14 cellular contexts compared by ENCODE assay signal in the genomic region with DNA sequence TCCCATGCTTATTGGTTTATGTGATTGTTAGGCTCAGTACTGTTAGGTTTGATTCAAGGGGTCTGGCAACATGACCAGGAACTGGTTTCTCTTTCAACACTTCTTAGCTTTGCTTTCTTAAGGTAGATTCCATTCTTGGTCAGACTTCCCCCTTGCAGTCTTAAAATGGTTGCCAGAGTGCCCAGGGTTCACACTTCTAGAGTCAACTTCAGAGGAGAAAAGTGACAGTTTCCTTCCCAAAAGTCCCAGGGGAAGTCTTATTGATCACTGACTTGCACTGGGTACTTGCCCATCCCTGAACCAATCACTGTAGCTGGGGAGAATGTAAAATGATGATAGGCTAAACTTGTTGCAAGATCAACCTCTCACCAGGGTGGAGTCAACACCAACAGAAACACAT. TPM values are rescaled to one million over a fixed set of nuclear protein-coding genes. Genes with fewer than 3 reads are reported as not detected.
DNase-seq lines count a peak whose midpoint lies in the region; ATAC-seq and TF ChIP-seq lines count a peak whose summit lies in the region.
"Had no signal": no experiment of that assay in that cellular context is flagged by ENCODE, and none has a peak within 500 bp of the region (broad histone marks: within the 10 kb centered on the region; RNA-seq: fewer than 3 reads in every experiment).

No MANE protein-coding gene starts in this region.

- H3K36me3 Mint-ChIP-seq in activated CD8-positive, alpha-beta T cell treated with anti-CD3 and anti-CD28 coated beads for 36 hours (ENCODE audit: low read depth), result no peaks in the 10 kb centered on the region
- peaks cover 2% of the 10 kb centered on the region for H3K36me3 Mint-ChIP-seq in activated CD8-positive, alpha-beta T cell treated with anti-CD3 and anti-CD28 coated beads, Interleukin-2, amount 10 ng/mL, durations not matched to agents 7 days and 5 days (ENCODE audit: low read depth)
- peaks cover 64 to 83% of the 10 kb centered on the region in 2 donors for H3K36me3 Mint-ChIP-seq in stimulated activated naive B cell treated with anti-CD40 and anti-IgM and Interleukin-4, amounts not matched to agents 10 μg/mL and 1 μg/mL and 100 μg/mL, for 72 hours
- no peaks in the 10 kb centered on the region for H3K36me3 Mint-ChIP-seq in nephron progenitor cell (ENCODE audit: low read depth)
- H3K36me3 Mint-ChIP-seq in HFFc6 (ENCODE audit: low read depth), result peaks cover 90% of the 10 kb centered on the region

- ATAC-seq in activated CD8-positive, alpha-beta T cell treated with anti-CD3 and anti-CD28 coated beads for 36 hours, result peak; percentile 51
- ATAC-seq in activated CD8-positive, alpha-beta T cell treated with anti-CD3 and anti-CD28 coated beads, Interleukin-2, amount 10 ng/mL, durations not matched to agents 7 days and 5 days, result no peak
- ATAC-seq in GM19351 (IDR thresholded peaks at IDR 0.05; ENCODE audit: unreplicated experiment), result peak; percentile 40
- ATAC-seq in HG02884 (IDR thresholded peaks at IDR 0.05; ENCODE audit: unreplicated experiment), result peak; percentile 58
- ATAC-seq in stimulated activated naive B cell treated with anti-CD40 and anti-IgM and Interleukin-4, amounts not matched to agents 10 μg/mL and 1 μg/mL and 100 μg/mL, for 72 hours (replicated peaks), result peak; percentile 73 to 78
- ATAC-seq: activated T-cell treated with anti-CD3 and anti-CD28 coated beads, Interleukin-2, amount 50 U/mL, for 4 hours; PC-3 had no signal

- no peak overlapping the region for H3K4me3 Mint-ChIP-seq in activated CD8-positive, alpha-beta T cell treated with anti-CD3 and anti-CD28 coated beads for 36 hours
- no peak overlapping the region for H3K4me3 Mint-ChIP-seq in activated CD8-positive, alpha-beta T cell treated with anti-CD3 and anti-CD28 coated beads, Interleukin-2, amount 10 ng/mL, durations not matched to agents 7 days and 5 days
- peak overlapping the region in 1 of 2 donors; percentile 47 for H3K4me3 Mint-ChIP-seq in stimulated activated naive B cell treated with anti-CD40 and anti-IgM and Interleukin-4, amounts not matched to agents 10 μg/mL and 1 μg/mL and 100 μg/mL, for 72 hours
- H3K4me3 Mint-ChIP-seq in nephron progenitor cell, result no peak overlapping the region
- no peak overlapping the region for H3K4me3 Mint-ChIP-seq in HFFc6
- H3K4me3 Mint-ChIP-seq: activated CD4-positive, alpha-beta T cell treated with anti-CD3 and anti-CD28 coated beads, Interleukin-2, amount 10 ng/mL, durations not matched to agents 24 days and 14 days; activated T-cell treated with anti-CD3 and anti-CD28 coated beads, Interleukin-2, amount 50 U/mL, for 4 hours had no signal

- no peak for DNase-seq in activated CD8-positive, alpha-beta T cell treated with anti-CD3 and anti-CD28 coated beads for 36 hours
- DNase-seq in activated CD8-positive, alpha-beta T cell treated with anti-CD3 and anti-CD28 coated beads, Interleukin-2, amount 10 ng/mL, durations not matched to agents 7 days and 5 days, result no peak
- DNase-seq in stimulated activated naive B cell treated with anti-CD40 and anti-IgM and Interleukin-4, amounts not matched to agents 10 μg/mL and 1 μg/mL and 100 μg/mL, for 72 hours, result no peak
- DNase-seq in NCI-H2227 treated with DMSO at 0.1 percent for 48 hours (lab: John Stamatoyannopoulos, UW) (no peak), nephron progenitor cell (no peak), HFFc6 (no peak)
- DNase-seq: activated CD4-positive, alpha-beta T cell treated with anti-CD3 and anti-CD28 coated beads, Interleukin-2, amount 10 ng/mL, durations not matched to agents 24 days and 14 days; activated T-cell treated with anti-CD3 and anti-CD28 coated beads, Interleukin-2, amount 50 U/mL, for 4 hours; C1 segment of cervical spinal cord; DMS 273 treated with DMSO at 0.1 percent for 48 hours; PC-3; stimulated activated CD4-positive, alpha-beta T cell treated with anti-CD3 and anti-CD28 coated beads, Interleukin-4, amount 100 ng/mL, for 4 hours had no signal

- intact Hi-C loops in activated CD8-positive, alpha-beta T cell treated with anti-CD3 and anti-CD28 coated beads for 36 hours (cut with micrococcal nuclease), result no loop called here

- POLR2A ChIA-PET in activated CD8-positive, alpha-beta T cell treated with anti-CD3 and anti-CD28 coated beads for 36 hours (lab: Charles Lee), result no interaction called here
- POLR2A ChIA-PET in activated CD8-positive, alpha-beta T cell treated with anti-CD3 and anti-CD28 coated beads, Interleukin-2, amount 10 ng/mL, durations not matched to agents 7 days and 5 days (lab: Charles Lee), result no interaction called here

- no peak overlapping the region for H3K27ac Mint-ChIP-seq in activated CD8-positive, alpha-beta T cell treated with anti-CD3 and anti-CD28 coated beads for 36 hours
- H3K27ac Mint-ChIP-seq in activated CD8-positive, alpha-beta T cell treated with anti-CD3 and anti-CD28 coated beads, Interleukin-2, amount 10 ng/mL, durations not matched to agents 7 days and 5 days, result no peak overlapping the region
- peak overlapping the region; percentile 43 for H3K27ac Mint-ChIP-seq in stimulated activated naive B cell treated with anti-CD40 and anti-IgM and Interleukin-4, amounts not matched to agents 10 μg/mL and 1 μg/mL and 100 μg/mL, for 72 hours
- no peak overlapping the region for H3K27ac Mint-ChIP-seq in nephron progenitor cell
- H3K27ac Mint-ChIP-seq in HFFc6, result no peak overlapping the region
- H3K27ac Mint-ChIP-seq: activated CD4-positive, alpha-beta T cell treated with anti-CD3 and anti-CD28 coated beads, Interleukin-2, amount 10 ng/mL, durations not matched to agents 24 days and 14 days had no signal

- H3K27me3 Mint-ChIP-seq in activated CD8-positive, alpha-beta T cell treated with anti-CD3 and anti-CD28 coated beads for 36 hours, result no peaks in the 10 kb centered on the region
- peaks cover 24% of the 10 kb centered on the region for H3K27me3 Mint-ChIP-seq in activated CD8-positive, alpha-beta T cell treated with anti-CD3 and anti-CD28 coated beads, Interleukin-2, amount 10 ng/mL, durations not matched to agents 7 days and 5 days (ENCODE audit: low read depth)
- H3K27me3 Mint-ChIP-seq in stimulated activated naive B cell treated with anti-CD40 and anti-IgM and Interleukin-4, amounts not matched to agents 10 μg/mL and 1 μg/mL and 100 μg/mL, for 72 hours, result no peaks in the 10 kb centered on the region
- peaks cover 19% of the 10 kb centered on the region for H3K27me3 Mint-ChIP-seq in nephron progenitor cell (ENCODE audit: low read depth, poor library complexity)
- H3K27me3 Mint-ChIP-seq in HFFc6 (ENCODE audit: insufficient read depth), result no peaks in the 10 kb centered on the region

- H3K9me3 Mint-ChIP-seq in activated CD8-positive, alpha-beta T cell treated with anti-CD3 and anti-CD28 coated beads for 36 hours, result no peaks in the 10 kb centered on the region
- no peaks in the 10 kb centered on the region for H3K9me3 Mint-ChIP-seq in activated CD8-positive, alpha-beta T cell treated with anti-CD3 and anti-CD28 coated beads, Interleukin-2, amount 10 ng/mL, durations not matched to agents 7 days and 5 days (ENCODE audit: insufficient read depth)
- peaks cover 4 to 12% of the 10 kb centered on the region in 2 donors for H3K9me3 Mint-ChIP-seq in stimulated activated naive B cell treated with anti-CD40 and anti-IgM and Interleukin-4, amounts not matched to agents 10 μg/mL and 1 μg/mL and 100 μg/mL, for 72 hours
- H3K9me3 Mint-ChIP-seq in nephron progenitor cell, result peaks cover 7% of the 10 kb centered on the region
- no peaks in the 10 kb centered on the region; the same call in 1 of the 2 replicates for H3K9me3 Mint-ChIP-seq in HFFc6
- H3K9me3 Mint-ChIP-seq: activated T-cell treated with anti-CD3 and anti-CD28 coated beads, Interleukin-2, amount 50 U/mL, for 4 hours had no signal

- H3K4me1 Mint-ChIP-seq in activated CD8-positive, alpha-beta T cell treated with anti-CD3 and anti-CD28 coated beads for 36 hours (ENCODE audit: low read depth), result peaks cover 3% of the 10 kb centered on the region
- peaks cover 10% of the 10 kb centered on the region for H3K4me1 Mint-ChIP-seq in activated CD8-positive, alpha-beta T cell treated with anti-CD3 and anti-CD28 coated beads, Interleukin-2, amount 10 ng/mL, durations not matched to agents 7 days and 5 days (ENCODE audit: low read depth)
- H3K4me1 Mint-ChIP-seq in stimulated activated naive B cell treated with anti-CD40 and anti-IgM and Interleukin-4, amounts not matched to agents 10 μg/mL and 1 μg/mL and 100 μg/mL, for 72 hours, result peaks cover 18 to 29% of the 10 kb centered on the region in 2 donors
- H3K4me1 Mint-ChIP-seq in nephron progenitor cell, result peaks cover 18% of the 10 kb centered on the region
- H3K4me1 Mint-ChIP-seq in HFFc6 (ENCODE audit: low read depth), result peaks cover 60% of the 10 kb centered on the region

- CTCF ChIA-PET in activated CD8-positive, alpha-beta T cell treated with anti-CD3 and anti-CD28 coated beads for 36 hours (lab: Charles Lee), result no interaction called here
- CTCF ChIA-PET in activated CD8-positive, alpha-beta T cell treated with anti-CD3 and anti-CD28 coated beads, Interleukin-2, amount 10 ng/mL, durations not matched to agents 7 days and 5 days (lab: Charles Lee), result interaction anchor here (1.4 kb wide), 1 partner anchor 17 kb away, joined by 6 read pairs; no protein-coding TSS in a partner anchor

- TF ChIP-seq CTCF in activated CD8-positive, alpha-beta T cell treated with anti-CD3 and anti-CD28 coated beads for 36 hours (IDR thresholded peaks at IDR 0.05), result no peak
- TF ChIP-seq CTCF in nephron progenitor cell (IDR thresholded peaks at IDR 0.05), result no peak
- no peak for TF ChIP-seq CTCF in HFFc6 (IDR thresholded peaks at IDR 0.05)

RNA-seq across cellular contexts. Expression of a gene that starts 14.1 kb away (rescaled TPM):
- 1 to 10 TPM; 1.1 to 3.1 TPM for total RNA-seq in activated CD8-positive, alpha-beta T cell treated with anti-CD3 and anti-CD28 coated beads for 36 hours
- 1 to 10 TPM; 1.5 to 2.2 TPM for total RNA-seq in activated CD8-positive, alpha-beta T cell treated with anti-CD3 and anti-CD28 coated beads, Interleukin-2, amount 10 ng/mL, durations not matched to agents 7 days and 5 days
- 100 to 1,000 TPM; 128 to 144 (median 129) TPM for total RNA-seq in HFFc6 (2021; fragmentation: NEBNext Ultra II Directional; extraction: Animal tissue kit (Norgen Biotek cat#: 25700))

Comparison
In these comparisons a context has a peak if more than half of its experiments do, and no peak if none do; other contexts are left out.
1. RNA of a gene that starts 14.1 kb away (total RNA-seq): 128 to 144 TPM in HFFc6; 1.1 to 3.1 TPM in activated CD8-positive, alpha-beta T cell treated with anti-CD3 and anti-CD28 coated beads for 36 hours and 1.5 to 2.2 TPM in activated CD8-positive, alpha-beta T cell treated with anti-CD3 and anti-CD28 coated beads, Interleukin-2, amount 10 ng/mL, durations not matched to agents 7 days and 5 days; every median in the first group is over 10 times any median in the second.